1 cellular context compared by ENCODE assay signal in the genomic region with DNA sequence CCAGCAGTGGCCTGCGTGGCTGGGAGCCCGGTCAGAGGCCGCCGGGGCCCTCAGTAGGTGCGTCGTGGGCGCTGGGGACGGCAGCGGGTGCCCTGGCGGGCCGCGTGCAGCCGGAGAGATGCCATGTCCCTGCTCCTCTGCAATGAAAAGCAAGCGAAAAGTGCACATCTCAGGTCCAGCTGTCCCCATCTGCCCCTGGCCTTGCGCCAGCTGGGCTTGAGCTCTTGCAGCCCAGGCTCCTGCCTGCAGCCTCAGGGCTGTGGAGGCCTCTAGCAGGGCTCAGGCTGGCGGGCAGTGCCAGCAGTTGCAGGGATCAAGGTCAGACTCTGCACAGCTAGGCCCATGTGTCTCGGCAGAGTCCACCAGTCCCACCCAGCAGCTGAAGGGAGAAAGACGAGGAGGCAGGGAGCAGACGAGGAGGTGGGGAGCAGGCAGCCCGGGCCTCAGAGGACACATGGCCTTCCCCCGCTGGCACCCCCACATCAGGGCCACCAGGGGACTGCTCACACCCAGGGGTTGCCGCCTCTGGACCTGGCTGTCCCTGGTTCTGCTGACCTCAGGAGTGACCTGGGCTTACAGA.
TF ChIP-seq lines count a peak whose summit lies in the region.

No MANE protein-coding gene starts in this region.

TF ChIP-seq in HepG2, 621 proteins besides CTCF, POLR2A, EP300 and RAD21 (continued from another document and continues in another):
- TF ChIP-seq, protein P1, sequence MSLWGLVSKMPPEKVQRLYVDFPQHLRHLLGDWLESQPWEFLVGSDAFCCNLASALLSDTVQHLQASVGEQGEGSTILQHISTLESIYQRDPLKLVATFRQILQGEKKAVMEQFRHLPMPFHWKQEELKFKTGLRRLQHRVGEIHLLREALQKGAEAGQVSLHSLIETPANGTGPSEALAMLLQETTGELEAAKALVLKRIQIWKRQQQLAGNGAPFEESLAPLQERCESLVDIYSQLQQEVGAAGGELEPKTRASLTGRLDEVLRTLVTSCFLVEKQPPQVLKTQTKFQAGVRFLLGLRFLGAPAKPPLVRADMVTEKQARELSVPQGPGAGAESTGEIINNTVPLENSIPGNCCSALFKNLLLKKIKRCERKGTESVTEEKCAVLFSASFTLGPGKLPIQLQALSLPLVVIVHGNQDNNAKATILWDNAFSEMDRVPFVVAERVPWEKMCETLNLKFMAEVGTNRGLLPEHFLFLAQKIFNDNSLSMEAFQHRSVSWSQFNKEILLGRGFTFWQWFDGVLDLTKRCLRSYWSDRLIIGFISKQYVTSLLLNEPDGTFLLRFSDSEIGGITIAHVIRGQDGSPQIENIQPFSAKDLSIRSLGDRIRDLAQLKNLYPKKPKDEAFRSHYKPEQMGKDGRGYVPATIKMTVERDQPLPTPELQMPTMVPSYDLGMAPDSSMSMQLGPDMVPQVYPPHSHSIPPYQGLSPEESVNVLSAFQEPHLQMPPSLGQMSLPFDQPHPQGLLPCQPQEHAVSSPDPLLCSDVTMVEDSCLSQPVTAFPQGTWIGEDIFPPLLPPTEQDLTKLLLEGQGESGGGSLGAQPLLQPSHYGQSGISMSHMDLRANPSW (CRISPR knock-in tag; IDR thresholded peaks at IDR 0.05; ENCODE audit: borderline replicate concordance): no peak; the same call in 1 of the 2 replicates
- TF ChIP-seq, protein P2, sequence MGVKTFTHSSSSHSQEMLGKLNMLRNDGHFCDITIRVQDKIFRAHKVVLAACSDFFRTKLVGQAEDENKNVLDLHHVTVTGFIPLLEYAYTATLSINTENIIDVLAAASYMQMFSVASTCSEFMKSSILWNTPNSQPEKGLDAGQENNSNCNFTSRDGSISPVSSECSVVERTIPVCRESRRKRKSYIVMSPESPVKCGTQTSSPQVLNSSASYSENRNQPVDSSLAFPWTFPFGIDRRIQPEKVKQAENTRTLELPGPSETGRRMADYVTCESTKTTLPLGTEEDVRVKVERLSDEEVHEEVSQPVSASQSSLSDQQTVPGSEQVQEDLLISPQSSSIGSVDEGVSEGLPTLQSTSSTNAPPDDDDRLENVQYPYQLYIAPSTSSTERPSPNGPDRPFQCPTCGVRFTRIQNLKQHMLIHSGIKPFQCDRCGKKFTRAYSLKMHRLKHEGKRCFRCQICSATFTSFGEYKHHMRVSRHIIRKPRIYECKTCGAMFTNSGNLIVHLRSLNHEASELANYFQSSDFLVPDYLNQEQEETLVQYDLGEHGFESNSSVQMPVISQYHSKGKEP (CRISPR knock-in tag; IDR thresholded peaks at IDR 0.05): no peak
- 0 out of 2 replicates have a peak, but pooled peaks have one; percentile 25 for TF ChIP-seq ZNF510 (CRISPR knock-in tag; IDR thresholded peaks at IDR 0.05; ENCODE audit: low read depth)
- no peak for TF ChIP-seq CEBPB (IDR thresholded peaks at IDR 0.05; ENCODE audit: borderline replicate concordance, low read depth, low read length)
- no peak for TF ChIP-seq MAFG (CRISPR knock-in tag; IDR thresholded peaks at IDR 0.05)
- TF ChIP-seq SRY (CRISPR knock-in tag; IDR thresholded peaks at IDR 0.05): peak; percentile 74
- TF ChIP-seq ZNF75D (CRISPR knock-in tag; IDR thresholded peaks at IDR 0.05; ENCODE audit: borderline replicate concordance): no peak
- TF ChIP-seq EEA1 (CRISPR knock-in tag; IDR thresholded peaks at IDR 0.05; ENCODE audit: borderline replicate concordance): peak; percentile 7; the same call in 1 of the 2 replicates
- TF ChIP-seq DR1 (CRISPR knock-in tag; IDR thresholded peaks at IDR 0.05): no peak
- TF ChIP-seq DNMT1 (CRISPR knock-in tag; IDR thresholded peaks at IDR 0.05): 0 out of 2 replicates have a peak, but pooled peaks have one; percentile 53
- TF ChIP-seq, protein P3, sequence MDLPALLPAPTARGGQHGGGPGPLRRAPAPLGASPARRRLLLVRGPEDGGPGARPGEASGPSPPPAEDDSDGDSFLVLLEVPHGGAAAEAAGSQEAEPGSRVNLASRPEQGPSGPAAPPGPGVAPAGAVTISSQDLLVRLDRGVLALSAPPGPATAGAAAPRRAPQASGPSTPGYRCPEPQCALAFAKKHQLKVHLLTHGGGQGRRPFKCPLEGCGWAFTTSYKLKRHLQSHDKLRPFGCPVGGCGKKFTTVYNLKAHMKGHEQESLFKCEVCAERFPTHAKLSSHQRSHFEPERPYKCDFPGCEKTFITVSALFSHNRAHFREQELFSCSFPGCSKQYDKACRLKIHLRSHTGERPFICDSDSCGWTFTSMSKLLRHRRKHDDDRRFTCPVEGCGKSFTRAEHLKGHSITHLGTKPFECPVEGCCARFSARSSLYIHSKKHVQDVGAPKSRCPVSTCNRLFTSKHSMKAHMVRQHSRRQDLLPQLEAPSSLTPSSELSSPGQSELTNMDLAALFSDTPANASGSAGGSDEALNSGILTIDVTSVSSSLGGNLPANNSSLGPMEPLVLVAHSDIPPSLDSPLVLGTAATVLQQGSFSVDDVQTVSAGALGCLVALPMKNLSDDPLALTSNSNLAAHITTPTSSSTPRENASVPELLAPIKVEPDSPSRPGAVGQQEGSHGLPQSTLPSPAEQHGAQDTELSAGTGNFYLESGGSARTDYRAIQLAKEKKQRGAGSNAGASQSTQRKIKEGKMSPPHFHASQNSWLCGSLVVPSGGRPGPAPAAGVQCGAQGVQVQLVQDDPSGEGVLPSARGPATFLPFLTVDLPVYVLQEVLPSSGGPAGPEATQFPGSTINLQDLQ (CRISPR knock-in tag; IDR thresholded peaks at IDR 0.05): peak; percentile 90
- TF ChIP-seq ZNF20 (CRISPR knock-in tag; IDR thresholded peaks at IDR 0.05): no peak
- TF ChIP-seq FIP1L1 (IDR thresholded peaks at IDR 0.05; ENCODE audit: borderline replicate concordance, insufficient read depth, low read depth, low read length): peak; percentile 84; the same call in 1 of the 2 replicates
- TF ChIP-seq, protein P4, sequence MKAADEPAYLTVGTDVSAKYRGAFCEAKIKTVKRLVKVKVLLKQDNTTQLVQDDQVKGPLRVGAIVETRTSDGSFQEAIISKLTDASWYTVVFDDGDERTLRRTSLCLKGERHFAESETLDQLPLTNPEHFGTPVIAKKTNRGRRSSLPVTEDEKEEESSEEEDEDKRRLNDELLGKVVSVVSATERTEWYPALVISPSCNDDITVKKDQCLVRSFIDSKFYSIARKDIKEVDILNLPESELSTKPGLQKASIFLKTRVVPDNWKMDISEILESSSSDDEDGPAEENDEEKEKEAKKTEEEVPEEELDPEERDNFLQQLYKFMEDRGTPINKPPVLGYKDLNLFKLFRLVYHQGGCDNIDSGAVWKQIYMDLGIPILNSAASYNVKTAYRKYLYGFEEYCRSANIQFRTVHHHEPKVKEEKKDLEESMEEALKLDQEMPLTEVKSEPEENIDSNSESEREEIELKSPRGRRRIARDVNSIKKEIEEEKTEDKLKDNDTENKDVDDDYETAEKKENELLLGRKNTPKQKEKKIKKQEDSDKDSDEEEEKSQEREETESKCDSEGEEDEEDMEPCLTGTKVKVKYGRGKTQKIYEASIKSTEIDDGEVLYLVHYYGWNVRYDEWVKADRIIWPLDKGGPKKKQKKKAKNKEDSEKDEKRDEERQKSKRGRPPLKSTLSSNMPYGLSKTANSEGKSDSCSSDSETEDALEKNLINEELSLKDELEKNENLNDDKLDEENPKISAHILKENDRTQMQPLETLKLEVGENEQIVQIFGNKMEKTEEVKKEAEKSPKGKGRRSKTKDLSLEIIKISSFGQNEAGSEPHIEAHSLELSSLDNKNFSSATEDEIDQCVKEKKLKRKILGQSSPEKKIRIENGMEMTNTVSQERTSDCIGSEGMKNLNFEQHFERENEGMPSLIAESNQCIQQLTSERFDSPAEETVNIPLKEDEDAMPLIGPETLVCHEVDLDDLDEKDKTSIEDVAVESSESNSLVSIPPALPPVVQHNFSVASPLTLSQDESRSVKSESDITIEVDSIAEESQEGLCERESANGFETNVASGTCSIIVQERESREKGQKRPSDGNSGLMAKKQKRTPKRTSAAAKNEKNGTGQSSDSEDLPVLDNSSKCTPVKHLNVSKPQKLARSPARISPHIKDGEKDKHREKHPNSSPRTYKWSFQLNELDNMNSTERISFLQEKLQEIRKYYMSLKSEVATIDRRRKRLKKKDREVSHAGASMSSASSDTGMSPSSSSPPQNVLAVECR (CRISPR knock-in tag; IDR thresholded peaks at IDR 0.05; ENCODE audit: borderline replicate concordance): peak; percentile 75
- peak; percentile 58; the same call in 1 of the 2 replicates for TF ChIP-seq TARDBP (CRISPR knock-in tag; IDR thresholded peaks at IDR 0.05)
- TF ChIP-seq, protein P5, sequence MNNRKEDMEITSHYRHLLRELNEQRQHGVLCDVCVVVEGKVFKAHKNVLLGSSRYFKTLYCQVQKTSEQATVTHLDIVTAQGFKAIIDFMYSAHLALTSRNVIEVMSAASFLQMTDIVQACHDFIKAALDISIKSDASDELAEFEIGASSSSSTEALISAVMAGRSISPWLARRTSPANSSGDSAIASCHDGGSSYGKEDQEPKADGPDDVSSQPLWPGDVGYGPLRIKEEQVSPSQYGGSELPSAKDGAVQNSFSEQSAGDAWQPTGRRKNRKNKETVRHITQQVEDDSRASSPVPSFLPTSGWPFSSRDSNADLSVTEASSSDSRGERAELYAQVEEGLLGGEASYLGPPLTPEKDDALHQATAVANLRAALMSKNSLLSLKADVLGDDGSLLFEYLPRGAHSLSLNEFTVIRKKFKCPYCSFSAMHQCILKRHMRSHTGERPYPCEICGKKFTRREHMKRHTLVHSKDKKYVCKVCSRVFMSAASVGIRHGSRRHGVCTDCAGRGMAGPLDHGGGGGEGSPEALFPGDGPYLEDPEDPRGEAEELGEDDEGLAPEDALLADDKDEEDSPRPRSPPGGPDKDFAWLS (CRISPR knock-in tag; IDR thresholded peaks at IDR 0.05; ENCODE audit: borderline replicate concordance): no peak; the same call in none of the 2 replicates
- TF ChIP-seq ZNF615 (CRISPR knock-in tag; IDR thresholded peaks at IDR 0.05; ENCODE audit: borderline replicate concordance): no peak
- TF ChIP-seq RFX5 (IDR thresholded peaks at IDR 0.05; ENCODE audit: low read depth, low read length): no peak
- TF ChIP-seq ZNF292 (CRISPR knock-in tag; IDR thresholded peaks at IDR 0.05; ENCODE audit: borderline replicate concordance, low read depth): peak; percentile 84
- TF ChIP-seq ZNF713 (CRISPR knock-in tag; IDR thresholded peaks at IDR 0.05): no peak
- peak; percentile 55; the same call in 1 of the 2 replicates for TF ChIP-seq ZBTB20 (CRISPR knock-in tag; IDR thresholded peaks at IDR 0.05; ENCODE audit: borderline replicate concordance, low read depth)
- peak; percentile 38; the same call in 1 of the 2 replicates for TF ChIP-seq PAF1 (CRISPR knock-in tag; IDR thresholded peaks at IDR 0.05)
- TF ChIP-seq, protein P6, sequence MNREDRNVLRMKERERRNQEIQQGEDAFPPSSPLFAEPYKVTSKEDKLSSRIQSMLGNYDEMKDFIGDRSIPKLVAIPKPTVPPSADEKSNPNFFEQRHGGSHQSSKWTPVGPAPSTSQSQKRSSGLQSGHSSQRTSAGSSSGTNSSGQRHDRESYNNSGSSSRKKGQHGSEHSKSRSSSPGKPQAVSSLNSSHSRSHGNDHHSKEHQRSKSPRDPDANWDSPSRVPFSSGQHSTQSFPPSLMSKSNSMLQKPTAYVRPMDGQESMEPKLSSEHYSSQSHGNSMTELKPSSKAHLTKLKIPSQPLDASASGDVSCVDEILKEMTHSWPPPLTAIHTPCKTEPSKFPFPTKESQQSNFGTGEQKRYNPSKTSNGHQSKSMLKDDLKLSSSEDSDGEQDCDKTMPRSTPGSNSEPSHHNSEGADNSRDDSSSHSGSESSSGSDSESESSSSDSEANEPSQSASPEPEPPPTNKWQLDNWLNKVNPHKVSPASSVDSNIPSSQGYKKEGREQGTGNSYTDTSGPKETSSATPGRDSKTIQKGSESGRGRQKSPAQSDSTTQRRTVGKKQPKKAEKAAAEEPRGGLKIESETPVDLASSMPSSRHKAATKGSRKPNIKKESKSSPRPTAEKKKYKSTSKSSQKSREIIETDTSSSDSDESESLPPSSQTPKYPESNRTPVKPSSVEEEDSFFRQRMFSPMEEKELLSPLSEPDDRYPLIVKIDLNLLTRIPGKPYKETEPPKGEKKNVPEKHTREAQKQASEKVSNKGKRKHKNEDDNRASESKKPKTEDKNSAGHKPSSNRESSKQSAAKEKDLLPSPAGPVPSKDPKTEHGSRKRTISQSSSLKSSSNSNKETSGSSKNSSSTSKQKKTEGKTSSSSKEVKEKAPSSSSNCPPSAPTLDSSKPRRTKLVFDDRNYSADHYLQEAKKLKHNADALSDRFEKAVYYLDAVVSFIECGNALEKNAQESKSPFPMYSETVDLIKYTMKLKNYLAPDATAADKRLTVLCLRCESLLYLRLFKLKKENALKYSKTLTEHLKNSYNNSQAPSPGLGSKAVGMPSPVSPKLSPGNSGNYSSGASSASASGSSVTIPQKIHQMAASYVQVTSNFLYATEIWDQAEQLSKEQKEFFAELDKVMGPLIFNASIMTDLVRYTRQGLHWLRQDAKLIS (CRISPR knock-in tag; IDR thresholded peaks at IDR 0.05): 0 out of 2 replicates have a peak, but pooled peaks have one; percentile 38
- TF ChIP-seq ATF7-NPFF (CRISPR knock-in tag; IDR thresholded peaks at IDR 0.05; ENCODE audit: low read depth): no peak; the same call in none of the 2 replicates
- TF ChIP-seq, protein P7, sequence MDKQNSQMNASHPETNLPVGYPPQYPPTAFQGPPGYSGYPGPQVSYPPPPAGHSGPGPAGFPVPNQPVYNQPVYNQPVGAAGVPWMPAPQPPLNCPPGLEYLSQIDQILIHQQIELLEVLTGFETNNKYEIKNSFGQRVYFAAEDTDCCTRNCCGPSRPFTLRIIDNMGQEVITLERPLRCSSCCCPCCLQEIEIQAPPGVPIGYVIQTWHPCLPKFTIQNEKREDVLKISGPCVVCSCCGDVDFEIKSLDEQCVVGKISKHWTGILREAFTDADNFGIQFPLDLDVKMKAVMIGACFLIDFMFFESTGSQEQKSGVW (CRISPR knock-in tag; IDR thresholded peaks at IDR 0.05; ENCODE audit: borderline replicate concordance): no peak; the same call in 1 of the 2 replicates
- 0 out of 2 replicates have a peak, but pooled peaks have one; percentile 64 for TF ChIP-seq ZNF678 (CRISPR knock-in tag; IDR thresholded peaks at IDR 0.05)
- no peak for TF ChIP-seq FOSL2 (CRISPR knock-in tag; IDR thresholded peaks at IDR 0.05)
- no peak for TF ChIP-seq SMAD3 (CRISPR knock-in tag; IDR thresholded peaks at IDR 0.05)
- peak; percentile 57; the same call in 1 of the 2 replicates for TF ChIP-seq REPIN1 (CRISPR knock-in tag; IDR thresholded peaks at IDR 0.05; ENCODE audit: borderline replicate concordance, low read depth)
- TF ChIP-seq, protein P8, sequence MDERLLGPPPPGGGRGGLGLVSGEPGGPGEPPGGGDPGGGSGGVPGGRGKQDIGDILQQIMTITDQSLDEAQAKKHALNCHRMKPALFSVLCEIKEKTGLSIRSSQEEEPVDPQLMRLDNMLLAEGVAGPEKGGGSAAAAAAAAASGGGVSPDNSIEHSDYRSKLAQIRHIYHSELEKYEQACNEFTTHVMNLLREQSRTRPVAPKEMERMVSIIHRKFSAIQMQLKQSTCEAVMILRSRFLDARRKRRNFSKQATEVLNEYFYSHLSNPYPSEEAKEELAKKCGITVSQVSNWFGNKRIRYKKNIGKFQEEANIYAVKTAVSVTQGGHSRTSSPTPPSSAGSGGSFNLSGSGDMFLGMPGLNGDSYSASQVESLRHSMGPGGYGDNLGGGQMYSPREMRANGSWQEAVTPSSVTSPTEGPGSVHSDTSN (CRISPR knock-in tag; IDR thresholded peaks at IDR 0.05): no peak
- TF ChIP-seq XBP1 (CRISPR knock-in tag; IDR thresholded peaks at IDR 0.05): no peak
- TF ChIP-seq FOXA3 (CRISPR knock-in tag; IDR thresholded peaks at IDR 0.05): no peak
- TF ChIP-seq ZFX (CRISPR knock-in tag; IDR thresholded peaks at IDR 0.05; ENCODE audit: low read depth): peak; percentile 95
